In the genomic region with DNA sequence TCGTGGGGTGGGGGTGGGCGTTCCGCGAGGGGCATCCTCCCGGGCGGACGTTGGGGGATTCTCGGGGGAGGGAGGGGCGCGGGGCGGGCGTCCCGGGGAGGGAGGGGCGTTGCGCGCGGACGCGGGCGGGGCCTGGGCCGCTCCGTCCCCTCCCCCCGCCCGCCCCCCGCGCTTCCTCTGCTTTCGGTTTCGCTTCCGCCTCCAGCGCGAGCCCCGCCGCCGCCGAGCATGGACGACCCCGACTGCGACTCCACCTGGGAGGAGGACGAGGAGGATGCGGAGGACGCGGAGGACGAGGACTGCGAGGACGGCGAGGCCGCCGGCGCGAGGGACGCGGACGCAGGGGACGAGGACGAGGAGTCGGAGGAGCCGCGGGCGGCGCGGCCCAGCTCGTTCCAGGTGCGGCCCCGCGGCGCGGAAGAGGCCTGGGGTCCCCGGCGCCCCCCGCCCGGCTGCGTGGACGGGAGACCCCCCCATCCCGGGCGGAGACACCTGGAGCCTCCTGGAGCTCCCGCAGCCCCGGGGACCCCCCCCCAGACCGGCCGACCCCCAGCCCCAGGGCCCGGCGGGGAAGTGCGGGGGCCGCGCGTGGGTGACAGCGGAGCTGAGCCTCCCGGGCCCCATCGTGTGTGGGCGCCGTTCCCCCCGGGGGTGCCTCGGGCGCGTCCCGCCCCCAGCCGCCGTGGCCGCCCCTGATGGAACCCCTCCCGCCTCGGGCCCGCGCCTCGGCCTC, we compare ENCODE assay signal across 8 cellular contexts. TPM values are rescaled to one million over a fixed set of nuclear protein-coding genes. Genes with fewer than 3 reads are reported as not detected.
DNase-seq lines count a peak whose midpoint lies in the region; ATAC-seq and TF ChIP-seq lines count a peak whose summit lies in the region.

Gene OGFR, plus strand, starts transcription at position 204 of the 733 bp plus-strand sequence. Its CDS starts 25 bp downstream, at position 229.

- H3K4me1 ChIP-seq in foreskin keratinocyte (peaks cover 5% of the 10 kb centered on the region), neuron (ENCODE audit: insufficient read depth, low read length) (peaks cover 15% of the 10 kb centered on the region), testis (peaks cover 15% of the 10 kb centered on the region)

- no peak within 1 kb of the TSS for H2AFZ ChIP-seq in neuron (ENCODE audit: low read depth, low read length)

- H3K36me3 ChIP-seq in neuron (ENCODE audit: insufficient read depth, low read length) (peaks cover 23% of the 10 kb centered on the region), testis (ENCODE audit: low read depth, missing control alignments) (no peaks in the 10 kb centered on the region)

- ATAC-seq in HG02678 (IDR thresholded peaks at IDR 0.05; ENCODE audit: unreplicated experiment), result peak; percentile 53
- peak; percentile 13 for ATAC-seq in foreskin keratinocyte
- ATAC-seq in GM18868 (IDR thresholded peaks at IDR 0.05; ENCODE audit: unreplicated experiment), result no peak

- no peak for TF ChIP-seq POLR2A in testis (IDR thresholded peaks at IDR 0.05)

- DNase-seq in GDM1 (lab: John Stamatoyannopoulos, UW) (peak; percentile 45), RPMI7951 (ENCODE audit: low read depth) (peak; percentile 75), activated gamma-delta T cell treated with Interleukin-2 at 50 U/mL for 16 hours (peak; percentile 71), foreskin keratinocyte (no peak), testis (peak; percentile 73)

- peak within 1 kb of the TSS; percentile 78 for H3K4me3 ChIP-seq in neuron (ENCODE audit: low read length)
- H3K4me3 ChIP-seq in testis, result peak within 1 kb of the TSS; percentile 90 to 94

- H3K27me3 ChIP-seq in foreskin keratinocyte (no peaks in the 10 kb centered on the region), neuron (ENCODE audit: insufficient read depth, low read length) (no peaks in the 10 kb centered on the region), testis (no peaks in the 10 kb centered on the region)

- H3K27ac ChIP-seq in foreskin keratinocyte (peak within 1 kb of the TSS; percentile 94), testis (peak within 1 kb of the TSS; percentile 66 to 88)

- no peaks in the 10 kb centered on the region for H3K9me3 ChIP-seq in neuron (ENCODE audit: low read length)
- no peaks in the 10 kb centered on the region for H3K9me3 ChIP-seq in testis

- 1% methylated on average over 52 of the region's 103 CpGs; no CpG with 5 or more reads in 1 of the 2 donors for WGBS in testis, 2 donors

- intact Hi-C loops in testis (cut with DNase I; ENCODE audit: low total_unique reads), result no loop called here

- no peak for TF ChIP-seq CTCF in foreskin keratinocyte (conservative IDR thresholded peaks at IDR 0.05)
- no peak for TF ChIP-seq CTCF in testis (IDR thresholded peaks at IDR 0.05)

RNA-seq across cellular contexts. Expression of gene OGFR, which starts in this region (rescaled TPM):
- total RNA-seq in RPMI7951 (2014; rRNA removed; shearing (Covaris generic)), result 47.6 and 73.5 TPM in 2 replicates
- 45.2 and 46.3 TPM in 2 replicates for total RNA-seq in foreskin keratinocyte
- 45.9 and 54.3 TPM in 2 replicates for polyA plus RNA-seq in foreskin keratinocyte
- total RNA-seq in testis, result 10 to 100 TPM; 46.6 to 57.0 TPM
- 23.7 TPM for polyA plus RNA-seq in testis (ENCODE audit: insufficient read depth, low read depth, low replicate concordance)

Comparison
In these comparisons a context has a peak if more than half of its experiments do, and no peak if none do; other contexts are left out.
1. DNase-seq: peak in GDM1 (single experiment), RPMI7951 (single experiment), activated gamma-delta T cell treated with Interleukin-2 at 50 U/mL for 16 hours (single experiment) and testis (single experiment); none in foreskin keratinocyte (0 of 2).